Comparison of ENCODE assay signal across 8 cellular contexts in genomic region chr19:9324584-9324962, GRCh38. TPM values are rescaled to one million over a fixed set of nuclear protein-coding genes. Genes with fewer than 3 reads are reported as not detected.
DNase-seq lines count a peak whose midpoint lies in the region; ATAC-seq, FAIRE-seq and TF ChIP-seq lines count a peak whose summit lies in the region.

No MANE protein-coding gene starts in this region.

- ATAC-seq in A549 = no peak
- ATAC-seq in HG03280 (IDR thresholded peaks at IDR 0.05; ENCODE audit: unreplicated experiment) = no peak

- H3K27ac ChIP-seq in A549 = peak overlapping the region; percentile 77 to 86
- peak overlapping the region; percentile 91 to 94 for H3K27ac ChIP-seq in breast epithelium
- H3K27ac ChIP-seq in mucosa of rectum (ENCODE audit: low read depth in 2 of 2, low read length in 2 of 2) = peak overlapping the region; percentile 71 to 89

- H3K36me3 ChIP-seq in breast epithelium (no peaks in the 10 kb centered on the region), mucosa of rectum (ENCODE audit: control insufficient read depth in 2 of 2, insufficient read depth in 2 of 2, low read length in 2 of 2) (peaks cover 0 to 6% of the 10 kb centered on the region in 2 donors)

- TF ChIP-seq CTCF in A549 (IDR thresholded peaks at IDR 0.05) (no peak), breast epithelium (IDR thresholded peaks at IDR 0.05) (no peak)

- H3K27me3 ChIP-seq in breast epithelium (no peaks in the 10 kb centered on the region), mucosa of rectum (ENCODE audit: control insufficient read depth in 2 of 2, insufficient read depth in 2 of 2, low read length in 2 of 2) (no peaks in the 10 kb centered on the region)

- TF ChIP-seq POLR2A in A549 (IDR thresholded peaks at IDR 0.05; ENCODE audit: low read length) = no peak
- no peak for TF ChIP-seq POLR2A in breast epithelium (IDR thresholded peaks at IDR 0.05)

- DNase-seq in A549 (ENCODE audit: low read depth in 1 of 2, low spot score in 1 of 2) (no peak), HuH-7 (ENCODE audit: low spot score) (peak; percentile 1), breast epithelium (ENCODE audit: low spot score in 2 of 2) (no peak), foreskin melanocyte (no peak), G401 (ENCODE audit: low spot score) (no peak), HK-2 (ENCODE audit: unreplicated experiment) (no peak)

- H3K4me3 ChIP-seq in A549 (peak overlapping the region; percentile 66), breast epithelium (peak overlapping the region; percentile 72 to 89 (median 86)), mucosa of rectum (ENCODE audit: low read length in 2 of 2) (peak overlapping the region; percentile 83 to 97)

- CTCF ChIA-PET in A549 (lab: Yijun Ruan, JAX) = no interaction called here

- H3K4me1 ChIP-seq in A549 = no peaks in the 10 kb centered on the region
- H3K4me1 ChIP-seq in breast epithelium = no peaks in the 10 kb centered on the region
- H3K4me1 ChIP-seq in mucosa of rectum (ENCODE audit: control insufficient read depth in 2 of 2, insufficient read depth in 2 of 2, low read length in 2 of 2) = peaks cover 4 to 5% of the 10 kb centered on the region in 2 donors

- WGBS in A549 (ENCODE audit: missing lambda C conversion rate) = 72% methylated on average over 9 of the region's 9 CpGs

- intact Hi-C loops in breast epithelium (cut with DNase I; ENCODE audit: low total_unique reads) = no loop called here

- peak overlapping the region; percentile 63 for H3K4me2 ChIP-seq in A549

- no peak for TF ChIP-seq RAD21 in A549 (conservative IDR thresholded peaks at IDR 0.05 in 1 of 2, IDR thresholded peaks at IDR 0.05 in 1 of 2)

- FAIRE-seq in A549 (lab: Jason Lieb, UNC) = no peak

- H3K9ac ChIP-seq in mucosa of rectum (ENCODE audit: low read depth in 1 of 2, low read length in 2 of 2) = peak overlapping the region; percentile 68 to 77

- in situ Hi-C loops in G401 (cut with HindIII; ENCODE audit: low sequenced_read_pairs) = no loop called here

- POLR2A ChIA-PET in A549 (lab: Yijun Ruan, JAX) = no interaction called here

- no peak for TF ChIP-seq EP300 in A549 (IDR thresholded peaks at IDR 0.05)

- H3K9me3 ChIP-seq in A549 (peaks cover 38% of the 10 kb centered on the region), breast epithelium (peaks cover 21 to 44% of the 10 kb centered on the region in 2 donors), mucosa of rectum (ENCODE audit: control insufficient read depth in 2 of 2, low read length in 2 of 2) (peaks cover 10 to 12% of the 10 kb centered on the region in 2 donors)

TF ChIP-seq in A549, 52 proteins besides CTCF, POLR2A, EP300 and RAD21:
- TF ChIP-seq KDM5A (IDR thresholded peaks at IDR 0.05) = 0 out of 2 replicates have a peak, but pooled peaks have one; percentile 12
- TF ChIP-seq CBX8 (IDR thresholded peaks at IDR 0.05) = no peak

RNA-seq across cellular contexts. Expression of gene ZNF559, which starts 0.6 kb away (rescaled TPM):
- polyA plus RNA-seq in A549 (2011; rRNA removed) (14.6 and 16.2 TPM in 2 replicates), A549 (2017; fragmentation: RNase III; extraction: RNeasy Plus Mini Kit Qiagen cat#74134 plus additional on column Dnase treatment) (4.6 to 5.2 TPM (median 5.0 TPM) in 3 replicates)
- 3.4 and 4.0 TPM in 2 replicates for polyA plus RNA-seq in A549 (2012; cell fraction: cytosol; rRNA removed)
- 2.0 and 3.0 TPM in 2 replicates for polyA plus RNA-seq in A549 (2012; cell fraction: nucleus; rRNA removed)
- 2.0 and 3.6 TPM in 2 replicates for polyA minus RNA-seq in A549 (2011; rRNA and poly(A)+ RNA removed)
- total RNA-seq in breast epithelium = 10 to 100 TPM; 18.4 to 39.1 (median 23.4) TPM
- total RNA-seq in G401 (2014; rRNA removed; shearing (Covaris generic)) = 3.4 and 7.2 TPM in 2 replicates

RNA-seq across cellular contexts. Expression of gene ZNF699, which starts 14.9 kb away (rescaled TPM):
- polyA plus RNA-seq in A549 (2011; rRNA removed) = 1.6 and 2.5 TPM in 2 replicates
- 0.32 and 0.33 TPM in 2 replicates for polyA plus RNA-seq in A549 (2012; cell fraction: cytosol; rRNA removed)
- 0.37 and 0.68 TPM in 2 replicates for polyA plus RNA-seq in A549 (2012; cell fraction: nucleus; rRNA removed)
- polyA plus RNA-seq in A549 (2017; fragmentation: RNase III; extraction: RNeasy Plus Mini Kit Qiagen cat#74134 plus additional on column Dnase treatment) = 1.1 to 1.6 TPM (median 1.1 TPM) in 3 replicates
- polyA minus RNA-seq in A549 (2011; rRNA and poly(A)+ RNA removed) = 1.9 and 2.5 TPM in 2 replicates
- 10 to 100 TPM; 10.1 to 27.4 (median 16.1) TPM for total RNA-seq in breast epithelium
- total RNA-seq in G401 (2014; rRNA removed; shearing (Covaris generic)) = 8.4 and 8.9 TPM in 2 replicates

RNA-seq across cellular contexts. Expression of gene ZNF177, which starts 38.2 kb away (rescaled TPM):
- 2.6 and 2.7 TPM in 2 replicates for polyA plus RNA-seq in A549 (2011; rRNA removed)
- polyA plus RNA-seq in A549 (2012; cell fraction: cytosol; rRNA removed) = 0.28 and 0.32 TPM in 2 replicates
- polyA plus RNA-seq in A549 (2012; cell fraction: nucleus; rRNA removed) = 0.31 and 0.42 TPM in 2 replicates
- 0.46 to 0.72 TPM (median 0.49 TPM) in 3 replicates for polyA plus RNA-seq in A549 (2017; fragmentation: RNase III; extraction: RNeasy Plus Mini Kit Qiagen cat#74134 plus additional on column Dnase treatment)
- 0.37 and 0.44 TPM in 2 replicates for polyA minus RNA-seq in A549 (2011; rRNA and poly(A)+ RNA removed)
- total RNA-seq in breast epithelium = 1 to 10 TPM; 2.9 to 8.3 (median 3.6) TPM
- 2.2 and 2.7 TPM in 2 replicates for total RNA-seq in G401 (2014; rRNA removed; shearing (Covaris generic))
